In genomic region chr4:41157009-41157408, GRCh38 we compare ENCODE assay signal across 24 cellular contexts. TPM values are rescaled to one million over a fixed set of nuclear protein-coding genes. Genes with fewer than 3 reads are reported as not detected.
A peak's percentile ranks its signal among the peaks of the same experiment; 100 is the strongest.
DNase-seq lines count a peak whose midpoint lies in the region; ATAC-seq and TF ChIP-seq lines count a peak whose summit lies in the region.
"Had no signal": no experiment of that assay in that cellular context is flagged by ENCODE, and none has a peak within 500 bp of the region (broad histone marks: within the 10 kb centered on the region; RNA-seq: fewer than 3 reads in every experiment).

No MANE protein-coding gene starts in this region.

- CTCF ChIA-PET in HEK293 (lab: Yijun Ruan, JAX): no interaction called here
- CTCF ChIA-PET in activated CD8-positive, alpha-beta T cell treated with anti-CD3 and anti-CD28 coated beads for 36 hours (lab: Charles Lee): no interaction called here

- H3K27ac ChIP-seq in HEK293 (ENCODE audit: extremely low read depth, low read depth, low read length) (no peak overlapping the region), body of pancreas (peak overlapping the region in 1 of 4 donors; percentile 37)
- H3K27ac ChIP-seq: C4-2B, KMS-11, parathyroid adenoma had no signal

- peak; percentile 61 for DNase-seq in D341Med (ENCODE audit: low spot score)
- peak; percentile 52 to 82 (median 64) for DNase-seq in body of pancreas
- DNase-seq in activated CD8-positive, alpha-beta T cell treated with anti-CD3 and anti-CD28 coated beads for 36 hours: no peak
- no peak for DNase-seq in activated CD8-positive, alpha-beta memory T cell treated with anti-CD3 and anti-CD28 coated beads for 24 hours
- DNase-seq in EL: no peak
- DNase-seq: activated CD4-positive, alpha-beta memory T cell treated with anti-CD3 and anti-CD28 coated beads for 36 hours; activated CD4-positive, CD25-positive, alpha-beta regulatory T cell; activated effector memory CD4-positive, alpha-beta T cell treated with anti-CD3 and anti-CD28 coated beads, Interleukin-2, amount 50 U/mL, for 16 hours; activated T-cell treated with anti-CD3 and anti-CD28 coated beads for 4 hours; cortex of kidney; GDM1; glutamatergic neuron; mesendoderm; naive thymus-derived CD8-positive, alpha-beta T cell; NCI-H1694 treated with DMSO at 0.1 percent for 48 hours; NCI-H446; T1000 had no signal

- TF ChIP-seq CTCF in HEK293 (tag by site-specific recombination; IDR thresholded peaks at IDR 0.05): no peak
- no peak for TF ChIP-seq CTCF in body of pancreas (IDR thresholded peaks at IDR 0.05)
- TF ChIP-seq CTCF in nephron (IDR thresholded peaks at IDR 0.05; ENCODE audit: unreplicated experiment in 3 of 3): no peak
- no peak for TF ChIP-seq CTCF in activated CD8-positive, alpha-beta T cell treated with anti-CD3 and anti-CD28 coated beads for 36 hours (IDR thresholded peaks at IDR 0.05)

- no peak for TF ChIP-seq POLR2A in body of pancreas (IDR thresholded peaks at IDR 0.05)

- H3K9me3 Mint-ChIP-seq in nephron: no peaks in the 10 kb centered on the region
- no peaks in the 10 kb centered on the region for H3K9me3 Mint-ChIP-seq in activated CD8-positive, alpha-beta T cell treated with anti-CD3 and anti-CD28 coated beads for 36 hours
- no peaks in the 10 kb centered on the region for H3K9me3 Mint-ChIP-seq in stimulated activated memory B cell treated with anti-CD40 and anti-IgM and Interleukin-4, amounts not matched to agents 10 μg/mL and 1 μg/mL and 100 μg/mL, for 72 hours
- H3K9me3 Mint-ChIP-seq: activated CD4-positive, alpha-beta memory T cell treated with anti-CD3 and anti-CD28 coated beads for 36 hours had no signal

- H3K27ac Mint-ChIP-seq in nephron: peak overlapping the region in 2 of 3 experiments; percentile 25 to 35
- H3K27ac Mint-ChIP-seq in activated CD8-positive, alpha-beta T cell treated with anti-CD3 and anti-CD28 coated beads for 36 hours: no peak overlapping the region
- H3K27ac Mint-ChIP-seq in stimulated activated memory B cell treated with anti-CD40 and anti-IgM and Interleukin-4, amounts not matched to agents 10 μg/mL and 1 μg/mL and 100 μg/mL, for 72 hours: no peak overlapping the region
- H3K27ac Mint-ChIP-seq: activated CD4-positive, alpha-beta memory T cell treated with anti-CD3 and anti-CD28 coated beads for 36 hours; naive thymus-derived CD8-positive, alpha-beta T cell had no signal

- H3K4me1 ChIP-seq in HEK293 (ENCODE audit: control insufficient read depth, insufficient read depth, low read length) (peaks cover 3% of the 10 kb centered on the region; the same call in 1 of the 2 replicates), body of pancreas (peaks cover 31% of the 10 kb centered on the region)
- H3K4me1 ChIP-seq: parathyroid adenoma had no signal

- peaks cover 3% of the 10 kb centered on the region for H3K36me3 Mint-ChIP-seq in nephron (ENCODE audit: low read depth)
- no peaks in the 10 kb centered on the region for H3K36me3 Mint-ChIP-seq in activated CD8-positive, alpha-beta T cell treated with anti-CD3 and anti-CD28 coated beads for 36 hours (ENCODE audit: low read depth)
- H3K36me3 Mint-ChIP-seq in stimulated activated memory B cell treated with anti-CD40 and anti-IgM and Interleukin-4, amounts not matched to agents 10 μg/mL and 1 μg/mL and 100 μg/mL, for 72 hours: no peaks in the 10 kb centered on the region
- H3K36me3 Mint-ChIP-seq: activated CD4-positive, alpha-beta memory T cell treated with anti-CD3 and anti-CD28 coated beads for 36 hours; naive thymus-derived CD8-positive, alpha-beta T cell had no signal

- H3K9me3 ChIP-seq in HEK293 (ENCODE audit: control insufficient read depth, insufficient read depth, low read depth, low read length) (no peaks in the 10 kb centered on the region), body of pancreas (no peaks in the 10 kb centered on the region)

- no peak overlapping the region for H3K4me3 Mint-ChIP-seq in nephron
- H3K4me3 Mint-ChIP-seq in activated CD8-positive, alpha-beta T cell treated with anti-CD3 and anti-CD28 coated beads for 36 hours: no peak overlapping the region
- no peak overlapping the region for H3K4me3 Mint-ChIP-seq in stimulated activated memory B cell treated with anti-CD40 and anti-IgM and Interleukin-4, amounts not matched to agents 10 μg/mL and 1 μg/mL and 100 μg/mL, for 72 hours
- H3K4me3 Mint-ChIP-seq: activated CD4-positive, alpha-beta memory T cell treated with anti-CD3 and anti-CD28 coated beads for 36 hours; naive thymus-derived CD8-positive, alpha-beta T cell had no signal

- H3K4me1 Mint-ChIP-seq in nephron: peaks cover 49% of the 10 kb centered on the region
- no peaks in the 10 kb centered on the region for H3K4me1 Mint-ChIP-seq in activated CD8-positive, alpha-beta T cell treated with anti-CD3 and anti-CD28 coated beads for 36 hours (ENCODE audit: low read depth)
- H3K4me1 Mint-ChIP-seq in stimulated activated memory B cell treated with anti-CD40 and anti-IgM and Interleukin-4, amounts not matched to agents 10 μg/mL and 1 μg/mL and 100 μg/mL, for 72 hours: no peaks in the 10 kb centered on the region
- H3K4me1 Mint-ChIP-seq: naive thymus-derived CD8-positive, alpha-beta T cell had no signal

- no peaks in the 10 kb centered on the region for H3K27me3 ChIP-seq in body of pancreas

- ATAC-seq in body of pancreas: no peak
- ATAC-seq in activated CD8-positive, alpha-beta T cell treated with anti-CD3 and anti-CD28 coated beads for 36 hours: no peak
- no peak for ATAC-seq in stimulated activated memory B cell treated with anti-CD40 and anti-IgM and Interleukin-4, amounts not matched to agents 10 μg/mL and 1 μg/mL and 100 μg/mL, for 72 hours
- ATAC-seq: naive thymus-derived CD8-positive, alpha-beta T cell; sciatic nerve had no signal

- H3K36me3 ChIP-seq in HEK293 (ENCODE audit: control insufficient read depth in 2 of 2, insufficient read depth in 1 of 2, low read length in 2 of 2) (no peaks in the 10 kb centered on the region), body of pancreas (replicated peaks in 1 of 2; ENCODE audit: insufficient read depth in 1 of 2, low read depth in 2 of 2) (no peaks in the 10 kb centered on the region)

- WGBS in body of pancreas, 2 donors: 47 to 56% methylated on average over 6 of the region's 6 CpGs

- POLR2A ChIA-PET in HEK293 (lab: Yijun Ruan, JAX): no interaction called here
- POLR2A ChIA-PET in activated CD8-positive, alpha-beta T cell treated with anti-CD3 and anti-CD28 coated beads for 36 hours (lab: Charles Lee): no interaction called here

- intact Hi-C loops in body of pancreas (cut with DNase I): no loop called here
- intact Hi-C loops in activated CD8-positive, alpha-beta T cell treated with anti-CD3 and anti-CD28 coated beads for 36 hours (cut with micrococcal nuclease): no loop called here

- H3K27me3 Mint-ChIP-seq in nephron (ENCODE audit: low read depth): no peaks in the 10 kb centered on the region
- no peaks in the 10 kb centered on the region for H3K27me3 Mint-ChIP-seq in activated CD8-positive, alpha-beta T cell treated with anti-CD3 and anti-CD28 coated beads for 36 hours
- H3K27me3 Mint-ChIP-seq in stimulated activated memory B cell treated with anti-CD40 and anti-IgM and Interleukin-4, amounts not matched to agents 10 μg/mL and 1 μg/mL and 100 μg/mL, for 72 hours: peaks cover 20% of the 10 kb centered on the region
- H3K27me3 Mint-ChIP-seq: activated CD4-positive, alpha-beta memory T cell treated with anti-CD3 and anti-CD28 coated beads for 36 hours had no signal

- no peak overlapping the region for H3K4me3 ChIP-seq in HEK293 (ENCODE audit: low read depth, low read length)
- H3K4me3 ChIP-seq in body of pancreas: no peak overlapping the region

TF ChIP-seq in HEK293, 187 proteins besides CTCF, POLR2A, EP300 and RAD21:
- TF ChIP-seq ZFP41 (tag by site-specific recombination; IDR thresholded peaks at IDR 0.05; ENCODE audit: borderline replicate concordance) (no peak), FEZF1 (tag by site-specific recombination; IDR thresholded peaks at IDR 0.05) (no peak), ZSCAN16 (tag by site-specific recombination; IDR thresholded peaks at IDR 0.05) (no peak), ZBTB44 (tag by site-specific recombination; IDR thresholded peaks at IDR 0.05) (peak; percentile 32; the same call in 1 of the 2 replicates), ZNF488 (tag by site-specific recombination; IDR thresholded peaks at IDR 0.05) (no peak), ZNF768 (tag by site-specific recombination; IDR thresholded peaks at IDR 0.05) (no peak), SP7 (tag by site-specific recombination; IDR thresholded peaks at IDR 0.05) (no peak), MZF1 (tag by site-specific recombination; IDR thresholded peaks at IDR 0.05; ENCODE audit: borderline replicate concordance) (0 out of 2 replicates have a peak, but pooled peaks have one; percentile 41)

RNA-seq across cellular contexts. Expression of gene APBB2, which starts 57.3 kb away (rescaled TPM):
- total RNA-seq in body of pancreas: 10 to 100 TPM; 34.8 to 42.8 TPM
- 1 to 10 TPM in 1 of 2 experiments, under 1 TPM in 1; 0.89 to 2.3 TPM for total RNA-seq in activated CD8-positive, alpha-beta T cell treated with anti-CD3 and anti-CD28 coated beads for 36 hours

Comparison
In these comparisons a context has a peak if more than half of its experiments do, and no peak if none do; other contexts are left out.
1. DNase-seq: peak in D341Med (single experiment) and body of pancreas (4 of 4); none in activated CD8-positive, alpha-beta T cell treated with anti-CD3 and anti-CD28 coated beads for 36 hours (single experiment), activated CD8-positive, alpha-beta memory T cell treated with anti-CD3 and anti-CD28 coated beads for 24 hours (single experiment) and EL (single experiment).
2. H3K27ac Mint-ChIP-seq: peak in nephron (2 of 3); none in activated CD8-positive, alpha-beta T cell treated with anti-CD3 and anti-CD28 coated beads for 36 hours (single experiment) and stimulated activated memory B cell treated with anti-CD40 and anti-IgM and Interleukin-4, amounts not matched to agents 10 μg/mL and 1 μg/mL and 100 μg/mL, for 72 hours (single experiment).
3. RNA of gene APBB2, which starts 57.3 kb away (total RNA-seq): 34.8 to 42.8 TPM in body of pancreas; 0.89 to 2.3 TPM in activated CD8-positive, alpha-beta T cell treated with anti-CD3 and anti-CD28 coated beads for 36 hours; every median in the first group is over 10 times any median in the second.